ENCODE assay signal across 8 cellular contexts in the genomic region with DNA sequence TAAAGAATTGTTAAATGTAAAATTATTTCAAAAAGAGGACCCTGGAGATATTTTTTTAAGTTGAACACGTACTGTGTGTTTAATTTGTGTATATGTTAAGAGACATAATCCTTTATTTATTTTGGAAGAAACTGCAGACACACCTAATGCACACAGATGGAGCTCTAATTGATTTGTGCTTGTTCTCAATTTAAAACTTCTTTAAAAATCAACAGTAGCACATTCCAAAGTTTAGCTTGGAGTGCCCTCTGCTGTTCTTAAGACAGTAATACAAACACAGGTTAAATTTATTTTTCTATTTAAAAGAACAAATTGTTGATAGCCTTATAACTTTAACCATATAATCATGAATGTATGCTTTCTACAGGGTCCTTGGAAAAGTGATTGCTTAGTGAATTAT.
A peak's percentile ranks its signal among the peaks of the same experiment; 100 is the strongest.
DNase-seq lines count a peak whose midpoint lies in the region; ATAC-seq and TF ChIP-seq lines count a peak whose summit lies in the region.

No MANE protein-coding gene starts in this region.

- H3K4me3 ChIP-seq in NT2/D1 (ENCODE audit: insufficient read length, low read depth) (no peak overlapping the region), epithelial cell of esophagus (ENCODE audit: low read length) (no peak overlapping the region)

- POLR2A ChIA-PET in HEK293T (lab: Yijun Ruan, JAX): no interaction called here

- no peak overlapping the region for H3K4me3 Mint-ChIP-seq in activated T-helper 2 cell treated with anti-CD3 and anti-CD28 coated beads, Interferon-gamma antibody, Interleukin-2, Interleukin-4, amounts not matched to agents 10 μg/mL and 5 μg/mL and 100 μg/mL, durations not matched to agents 14 hours and 24 hours and 36 hours (ENCODE audit: low read depth)

- no peak overlapping the region for H3K9ac ChIP-seq in NT2/D1 (ENCODE audit: insufficient read length, low read depth)

- H3K27me3 Mint-ChIP-seq in activated T-helper 2 cell treated with anti-CD3 and anti-CD28 coated beads, Interferon-gamma antibody, Interleukin-2, Interleukin-4, amounts not matched to agents 10 μg/mL and 5 μg/mL and 100 μg/mL, durations not matched to agents 14 hours and 24 hours and 36 hours (ENCODE audit: low read depth): no peaks in the 10 kb centered on the region

- no peaks in the 10 kb centered on the region for H3K9me3 Mint-ChIP-seq in activated T-helper 2 cell treated with anti-CD3 and anti-CD28 coated beads, Interferon-gamma antibody, Interleukin-2, Interleukin-4, amounts not matched to agents 10 μg/mL and 5 μg/mL and 100 μg/mL, durations not matched to agents 14 hours and 24 hours and 36 hours

- H3K4me1 Mint-ChIP-seq in activated T-helper 2 cell treated with anti-CD3 and anti-CD28 coated beads, Interferon-gamma antibody, Interleukin-2, Interleukin-4, amounts not matched to agents 10 μg/mL and 5 μg/mL and 100 μg/mL, durations not matched to agents 14 hours and 24 hours and 36 hours (ENCODE audit: low read depth): no peaks in the 10 kb centered on the region

- H3K36me3 Mint-ChIP-seq in activated T-helper 2 cell treated with anti-CD3 and anti-CD28 coated beads, Interferon-gamma antibody, Interleukin-2, Interleukin-4, amounts not matched to agents 10 μg/mL and 5 μg/mL and 100 μg/mL, durations not matched to agents 14 hours and 24 hours and 36 hours (ENCODE audit: low read depth): no peaks in the 10 kb centered on the region

- H3K27ac Mint-ChIP-seq in activated T-helper 2 cell treated with anti-CD3 and anti-CD28 coated beads, Interferon-gamma antibody, Interleukin-2, Interleukin-4, amounts not matched to agents 10 μg/mL and 5 μg/mL and 100 μg/mL, durations not matched to agents 14 hours and 24 hours and 36 hours: no peak overlapping the region

- peak; percentile 56 for TF ChIP-seq CTCF in epithelial cell of esophagus (IDR thresholded peaks at IDR 0.05; ENCODE audit: insufficient read depth, low read depth, low read length, missing control alignments)

- H3K4me1 ChIP-seq in NT2/D1 (ENCODE audit: insufficient read depth, insufficient read length): no peaks in the 10 kb centered on the region

- intact Hi-C loops in activated T-helper 2 cell treated with anti-CD3 and anti-CD28 coated beads, Interferon-gamma antibody, Interleukin-2, Interleukin-4, amounts not matched to agents 10 μg/mL and 5 μg/mL and 100 μg/mL, durations not matched to agents 14 hours and 24 hours and 36 hours (cut with micrococcal nuclease): no loop called here

- H3K9me3 ChIP-seq in NT2/D1 (ENCODE audit: insufficient read depth, low read length): no peaks in the 10 kb centered on the region; the same call in 1 of the 2 replicates

- CTCF ChIA-PET in HEK293T (lab: Yijun Ruan, JAX): interaction anchor here (0.7 to 1.5 kb wide), 3 partner anchors 9 to 287 kb away, joined by 3 to 4 read pairs (median 3); no protein-coding TSS in a partner anchor

- DNase-seq in AML-193 (lab: John Stamatoyannopoulos, UW) (peak; percentile 31 to 34), HEK293T (ENCODE audit: extremely low spot score) (peak; percentile 17), NT2/D1 (ENCODE audit: low read depth, low spot score) (peak; percentile 28), epithelial cell of esophagus (ENCODE audit: low read depth) (peak; percentile 59), putamen (ENCODE audit: low spot score) (peak; percentile 9)
- no peak for DNase-seq in activated T-helper 2 cell treated with anti-CD3 and anti-CD28 coated beads, Interferon-gamma antibody, Interleukin-2, Interleukin-4, amounts not matched to agents 10 μg/mL and 5 μg/mL and 100 μg/mL, durations not matched to agents 14 hours and 24 hours and 36 hours (ENCODE audit: low spot score)
- no peak for DNase-seq in activated naive CD4-positive, alpha-beta T cell (lab: John Stamatoyannopoulos, UW)

- no peaks in the 10 kb centered on the region for H3K27me3 ChIP-seq in NT2/D1 (ENCODE audit: insufficient read depth, insufficient read length)

- ATAC-seq in HG03139 (IDR thresholded peaks at IDR 0.05; ENCODE audit: unreplicated experiment): no peak

- H3K36me3 ChIP-seq in NT2/D1 (ENCODE audit: insufficient read depth, insufficient read length, low read length): no peaks in the 10 kb centered on the region

TF ChIP-seq in HEK293T, 16 proteins besides CTCF, POLR2A, EP300 and RAD21:
- TF ChIP-seq CTBP1 (IDR thresholded peaks at IDR 0.05; ENCODE audit: borderline replicate concordance) (no peak), HDGF (IDR thresholded peaks at IDR 0.05; ENCODE audit: borderline replicate concordance) (no peak), L3MBTL2 (conservative IDR thresholded peaks at IDR 0.05) (no peak), NFRKB (IDR thresholded peaks at IDR 0.05) (no peak), ARNT (IDR thresholded peaks at IDR 0.05) (no peak), TARDBP (IDR thresholded peaks at IDR 0.05) (no peak), SUZ12 (IDR thresholded peaks at IDR 0.05) (no peak), FOXA1 (IDR thresholded peaks at IDR 0.05) (no peak), PKNOX1 (IDR thresholded peaks at IDR 0.05) (no peak), BHLHE40 (IDR thresholded peaks at IDR 0.05; ENCODE audit: borderline replicate concordance) (no peak), LEF1 (IDR thresholded peaks at IDR 0.05; ENCODE audit: borderline replicate concordance) (no peak), SP1 (IDR thresholded peaks at IDR 0.05) (no peak), FOXK2 (IDR thresholded peaks at IDR 0.05) (no peak), ZNF384 (IDR thresholded peaks at IDR 0.05) (no peak)

Comparison
In these comparisons a context has a peak if more than half of its experiments do, and no peak if none do; other contexts are left out.
1. DNase-seq: peak in AML-193 (2 of 2), HEK293T (single experiment), NT2/D1 (single experiment), epithelial cell of esophagus (single experiment) and putamen (single experiment); none in activated T-helper 2 cell treated with anti-CD3 and anti-CD28 coated beads, Interferon-gamma antibody, Interleukin-2, Interleukin-4, amounts not matched to agents 10 μg/mL and 5 μg/mL and 100 μg/mL, durations not matched to agents 14 hours and 24 hours and 36 hours (single experiment) and activated naive CD4-positive, alpha-beta T cell (0 of 4).